25 cellular contexts compared by ENCODE assay signal in genomic region chr13:52125547-52125946, GRCh38.
"Had no signal": no experiment of that assay in that cellular context is flagged by ENCODE, and none has a peak within 500 bp of the region (broad histone marks: within the 10 kb centered on the region; RNA-seq: fewer than 3 reads in every experiment).

No MANE protein-coding gene starts in this region.

- ATAC-seq: left cardiac atrium; left lobe of liver; left ventricle myocardium superior; lower lobe of right lung; natural killer cell; right lobe of liver; stimulated activated naive B cell treated with anti-CD40 and anti-IgM and Interleukin-4, amounts not matched to agents 10 μg/mL and 1 μg/mL and 100 μg/mL, for 72 hours; stimulated activated naive CD8-positive, alpha-beta T cell treated with anti-CD3 and anti-CD28 coated beads, Interleukin-15, Interleukin-2, amounts not matched to agents 100 U/mL and 50 U/mL, for 24 hours had no signal

- H3K27me3 ChIP-seq: ovary, right atrium auricular region, right lobe of liver, stomach, testis, thyroid gland, transverse colon, upper lobe of left lung, vagina had no signal

- H3K27ac ChIP-seq: lower lobe of right lung, ovary, right atrium auricular region, right lobe of liver, stomach, testis, thyroid gland, transverse colon, upper lobe of left lung, vagina had no signal

- H3K9me3 ChIP-seq: lower lobe of right lung, ovary, right atrium auricular region, right lobe of liver, stomach, testis, thyroid gland, transverse colon, upper lobe of left lung, vagina had no signal

- H3K4me2 ChIP-seq: smooth muscle cell had no signal

- FAIRE-seq: keratinocyte had no signal

- H3K4me1 ChIP-seq: testis had no signal

- H3K36me3 ChIP-seq: lower lobe of right lung, ovary, right atrium auricular region, right lobe of liver, stomach, thyroid gland, transverse colon, upper lobe of left lung, vagina had no signal

- DNase-seq: hippocampal formation; kidney glomerular epithelial cell; left cardiac atrium; left ventricle myocardium superior; lower lobe of right lung; mammary epithelial cell; mesenchymal stem cell; naive B cell; natural killer cell; ovary; right lobe of liver; stimulated activated CD4-positive, alpha-beta T cell treated with anti-CD3 and anti-CD28 coated beads, Interleukin-1b, Interleukin-23, amount 100 ng/mL, for 48 hours; stimulated activated CD4-positive, alpha-beta T cell treated with anti-CD3 and anti-CD28 coated beads, Interleukin-2, amount 100 ng/mL, for 48 hours; stimulated activated naive B cell treated with anti-CD40 and anti-IgM and Interleukin-4, amounts not matched to agents 10 μg/mL and 1 μg/mL and 100 μg/mL, for 72 hours; stimulated activated naive CD8-positive, alpha-beta T cell treated with anti-CD3 and anti-CD28 coated beads, Interleukin-15, Interleukin-2, amounts not matched to agents 100 U/mL and 50 U/mL, for 24 hours; stomach; testis; thyroid gland; transverse colon; upper lobe of left lung had no signal

- H3K4me3 ChIP-seq: lower lobe of right lung, ovary, right atrium auricular region, right lobe of liver, smooth muscle cell, stomach, testis, thyroid gland, transverse colon, upper lobe of left lung, vagina had no signal
